ENCODE assay signal across 9 cellular contexts in genomic region chr2:181106789-181107418, GRCh38.
DNase-seq lines count a peak whose midpoint lies in the region; ATAC-seq, FAIRE-seq and TF ChIP-seq lines count a peak whose summit lies in the region.
"Had no signal": no experiment of that assay in that cellular context is flagged by ENCODE, and none has a peak within 500 bp of the region (broad histone marks: within the 10 kb centered on the region; RNA-seq: fewer than 3 reads in every experiment).

No MANE protein-coding gene starts in this region.

- H3K4me1 ChIP-seq in A549 (peaks cover 25% of the 10 kb centered on the region), endothelial cell of umbilical vein (ENCODE audit: control insufficient read depth, extremely low read depth, insufficient read depth, low read length) (peaks cover 12% of the 10 kb centered on the region), Karpas-422 (ENCODE audit: low read length) (peaks cover 5% of the 10 kb centered on the region; the same call in 1 of the 2 replicates), body of pancreas (no peaks in the 10 kb centered on the region)
- H3K4me1 ChIP-seq in effector memory CD4-positive, alpha-beta T cell (ENCODE audit: control insufficient read depth, insufficient read depth, low read length, poor library complexity, severe bottlenecking), result peaks cover 16% of the 10 kb centered on the region

- TF ChIP-seq POLR2A in A549 (IDR thresholded peaks at IDR 0.05; ENCODE audit: low read length) (no peak), endothelial cell of umbilical vein (IDR thresholded peaks at IDR 0.05; ENCODE audit: low read depth, low read length) (no peak), body of pancreas (IDR thresholded peaks at IDR 0.05) (no peak)

- no peaks in the 10 kb centered on the region for H3K9me1 ChIP-seq in endothelial cell of umbilical vein (replicated peaks; ENCODE audit: control insufficient read depth, extremely low read depth, insufficient read depth, low read length)

- H3K36me3 ChIP-seq in endothelial cell of umbilical vein (ENCODE audit: control insufficient read depth in 2 of 2, extremely low read depth in 1 of 2, insufficient read depth in 2 of 2, low read length in 2 of 2), result no peaks in the 10 kb centered on the region
- no peaks in the 10 kb centered on the region for H3K36me3 ChIP-seq in Karpas-422 (ENCODE audit: insufficient read depth, low read length)
- H3K36me3 ChIP-seq in body of pancreas (replicated peaks in 1 of 2; ENCODE audit: insufficient read depth in 1 of 2, low read depth in 2 of 2), result no peaks in the 10 kb centered on the region
- H3K36me3 ChIP-seq in effector memory CD4-positive, alpha-beta T cell (ENCODE audit: control insufficient read depth, insufficient read depth, low read length), result no peaks in the 10 kb centered on the region
- H3K36me3 ChIP-seq: thoracic aorta had no signal

- no peaks in the 10 kb centered on the region for H3K9me3 ChIP-seq in A549
- no peaks in the 10 kb centered on the region for H3K9me3 ChIP-seq in endothelial cell of umbilical vein (replicated peaks; ENCODE audit: control insufficient read depth, insufficient read depth, low read length)
- H3K9me3 ChIP-seq in Karpas-422 (ENCODE audit: low read length), result no peaks in the 10 kb centered on the region
- no peaks in the 10 kb centered on the region for H3K9me3 ChIP-seq in body of pancreas
- no peaks in the 10 kb centered on the region for H3K9me3 ChIP-seq in effector memory CD4-positive, alpha-beta T cell (ENCODE audit: control insufficient read depth, low read length)
- H3K9me3 ChIP-seq: thoracic aorta had no signal

- dilution Hi-C loops in endothelial cell of umbilical vein (cut with MboI; ENCODE audit: extremely low pct_ligation_motif_present, low sequenced_read_pairs), result no loop called here

- CTCF ChIA-PET in A549 (lab: Yijun Ruan, JAX) (interaction anchor here (0.6 to 1.5 kb wide), 2 partner anchors 17 to 361 kb away, joined by 3 read pairs; no protein-coding TSS in a partner anchor), endothelial cell of umbilical vein (lab: Charles Lee) (interaction anchor here (4.7 to 5.6 kb wide), 2 partner anchors 360 to 609 kb away, joined by 40 to 95 read pairs; no protein-coding TSS in a partner anchor)

- no TSS peak for BruUV-seq in endothelial cell of umbilical vein (replicated peaks; lab: Mats Ljungman, UMichigan)

- FAIRE-seq in A549 (lab: Jason Lieb, UNC), result no peak
- FAIRE-seq in endothelial cell of umbilical vein (lab: Jason Lieb, UNC), result no peak

- H3K4me2 ChIP-seq in A549 (peak overlapping the region; percentile 47), endothelial cell of umbilical vein (ENCODE audit: insufficient read depth, low read length) (peak overlapping the region; percentile 59), Karpas-422 (ENCODE audit: low read depth, low read length, poor library complexity, severe bottlenecking) (no peak overlapping the region)

- intact Hi-C loops in endothelial cell of umbilical vein (cut with micrococcal nuclease) (loop anchor here (2.0 to 10.0 kb wide), 3 partner anchors 268 to 1026 kb away; no protein-coding TSS in a partner anchor), body of pancreas (cut with DNase I) (no loop called here)

- DNase-seq in A549 (ENCODE audit: low read depth in 1 of 2, low spot score in 1 of 2), result peak; percentile 7 to 65
- DNase-seq in NOMO-1 treated with dmso at 0.1 percent for 144 hours (lab: John Stamatoyannopoulos, UW; ENCODE audit: unreplicated experiment), result peak; percentile 42
- DNase-seq in endothelial cell of umbilical vein (ENCODE audit: low read depth, low spot score), result peak; percentile 81
- DNase-seq in Karpas-422, result no peak
- DNase-seq in body of pancreas, result no peak
- no peak for DNase-seq in effector memory CD4-positive, alpha-beta T cell

- H3K79me2 ChIP-seq in endothelial cell of umbilical vein (ENCODE audit: control insufficient read depth, insufficient read depth, low read length) (no peaks in the 10 kb centered on the region), Karpas-422 (ENCODE audit: low read length) (no peaks in the 10 kb centered on the region)

- ATAC-seq in A549 (peak; percentile 90 to 92), GM18520 (IDR thresholded peaks at IDR 0.05; ENCODE audit: unreplicated experiment) (peak; percentile 99), HG02938 (IDR thresholded peaks at IDR 0.05; ENCODE audit: unreplicated experiment) (peak; percentile 100), body of pancreas (no peak)

- H3K27me3 ChIP-seq in endothelial cell of umbilical vein (ENCODE audit: control insufficient read depth in 2 of 2, insufficient read depth in 2 of 2, low read length in 2 of 2) (no peaks in the 10 kb centered on the region), Karpas-422 (ENCODE audit: low read length) (no peaks in the 10 kb centered on the region), body of pancreas (no peaks in the 10 kb centered on the region)
- H3K27me3 ChIP-seq in effector memory CD4-positive, alpha-beta T cell (replicated peaks; ENCODE audit: control insufficient read depth, insufficient read depth, low read length, poor library complexity, severe bottlenecking), result no peaks in the 10 kb centered on the region

- H2AFZ ChIP-seq in endothelial cell of umbilical vein (ENCODE audit: low read depth, low read length) (peak overlapping the region; percentile 44), Karpas-422 (ENCODE audit: low read length) (no peak overlapping the region)

- H4K20me1 ChIP-seq in endothelial cell of umbilical vein (replicated peaks; ENCODE audit: control insufficient read depth, extremely low read depth, insufficient read depth, low read length) (no peaks in the 10 kb centered on the region), Karpas-422 (ENCODE audit: insufficient read depth, low read depth, low read length) (no peaks in the 10 kb centered on the region)

- no peak; a peak in 1 of 5 replicates for TF ChIP-seq EP300 in A549 (IDR thresholded peaks at IDR 0.05)

- H3K4me3 ChIP-seq in A549, result no peak overlapping the region
- no peak overlapping the region for H3K4me3 ChIP-seq in endothelial cell of umbilical vein (replicated peaks in 1 of 3; ENCODE audit: insufficient read depth in 1 of 3, low read depth in 1 of 3, low read length in 3 of 3)
- no peak overlapping the region for H3K4me3 ChIP-seq in Karpas-422 (ENCODE audit: low read length)
- no peak overlapping the region for H3K4me3 ChIP-seq in body of pancreas
- no peak overlapping the region for H3K4me3 ChIP-seq in effector memory CD4-positive, alpha-beta T cell (ENCODE audit: insufficient read depth, low read depth, low read length, poor library complexity, severe bottlenecking)
- H3K4me3 ChIP-seq: thoracic aorta had no signal

- POLR2A ChIA-PET in A549 (lab: Yijun Ruan, JAX) (no interaction called here), endothelial cell of umbilical vein (lab: Charles Lee) (no interaction called here)

- no peaks in the 10 kb centered on the region for H3K9me2 ChIP-seq in Karpas-422 (replicated peaks; ENCODE audit: insufficient read depth, low read length)

- no peak overlapping the region for H3K9ac ChIP-seq in endothelial cell of umbilical vein (replicated peaks; ENCODE audit: extremely low read depth, insufficient read depth, low read length)
- no peak overlapping the region for H3K9ac ChIP-seq in Karpas-422 (ENCODE audit: low read length)

- TF ChIP-seq CTCF in A549 (IDR thresholded peaks at IDR 0.05), result no peak
- no peak for TF ChIP-seq CTCF in endothelial cell of umbilical vein (IDR thresholded peaks at IDR 0.05; ENCODE audit: extremely low read depth in 1 of 2, insufficient read depth in 1 of 2, low read depth in 1 of 2, low read length in 2 of 2)
- TF ChIP-seq CTCF in body of pancreas (IDR thresholded peaks at IDR 0.05), result no peak

- H3K27ac ChIP-seq in A549 (peak overlapping the region; percentile 46 to 71; a peak in 5 of 6 replicates), endothelial cell of umbilical vein (ENCODE audit: insufficient read depth, low read depth, low read length) (peak overlapping the region; percentile 46), Karpas-422 (ENCODE audit: low read length) (no peak overlapping the region), body of pancreas (no peak overlapping the region)
- H3K27ac ChIP-seq in effector memory CD4-positive, alpha-beta T cell (ENCODE audit: insufficient read depth, low read length, poor library complexity, severe bottlenecking), result no peak overlapping the region
- H3K27ac ChIP-seq: thoracic aorta had no signal

- peak in 1 of 2 experiments; percentile 20; a peak in 1 of 5 replicates for TF ChIP-seq RAD21 in A549 (conservative IDR thresholded peaks at IDR 0.05 in 1 of 2, IDR thresholded peaks at IDR 0.05 in 1 of 2)

TF ChIP-seq in A549, 52 proteins besides CTCF, POLR2A, EP300 and RAD21 (continues in another document):
- TF ChIP-seq HES2 (IDR thresholded peaks at IDR 0.05) (no peak), USF2 (IDR thresholded peaks at IDR 0.05) (no peak), SREBF2 (IDR thresholded peaks at IDR 0.05) (no peak), RARB (CRISPR knock-in tag; IDR thresholded peaks at IDR 0.05) (peak; percentile 83; the same call in 1 of the 2 replicates), KDM5A (IDR thresholded peaks at IDR 0.05) (no peak)

TF ChIP-seq in endothelial cell of umbilical vein, 7 proteins besides CTCF, POLR2A, EP300 and RAD21:
- TF ChIP-seq JUN (IDR thresholded peaks at IDR 0.05; ENCODE audit: borderline replicate concordance, insufficient read depth, insufficient read length, low read depth) (peak; percentile 83), FOS (IDR thresholded peaks at IDR 0.05; ENCODE audit: borderline replicate concordance, insufficient read depth, low read length) (peak; percentile 95), MAX (IDR thresholded peaks at IDR 0.05; ENCODE audit: insufficient read depth, insufficient read length) (no peak), EZH2 (IDR thresholded peaks at IDR 0.05; ENCODE audit: borderline replicate concordance, low read depth, low read length, severe bottlenecking) (no peak), MYC (IDR thresholded peaks at IDR 0.05; ENCODE audit: low read depth, low read length) (no peak), POLR2AphosphoS5 (IDR thresholded peaks at IDR 0.05; ENCODE audit: insufficient read depth, low read depth, low read length) (peak; percentile 35), GATA2 (IDR thresholded peaks at IDR 0.05; ENCODE audit: insufficient read depth, insufficient read length, low read depth, low read length) (no peak)

Comparison
In these comparisons a context has a peak if more than half of its experiments do, and no peak if none do; other contexts are left out.
1. DNase-seq: peak in A549 (2 of 2), NOMO-1 treated with dmso at 0.1 percent for 144 hours (single experiment) and endothelial cell of umbilical vein (single experiment); none in Karpas-422 (single experiment), body of pancreas (0 of 4) and effector memory CD4-positive, alpha-beta T cell (0 of 3).
2. H3K27ac ChIP-seq: peak in A549 (2 of 2) and endothelial cell of umbilical vein (single experiment); none in Karpas-422 (single experiment), body of pancreas (0 of 4) and effector memory CD4-positive, alpha-beta T cell (single experiment).